ENCODE assay signal across 13 cellular contexts in genomic region chr7:99410635-99411034, GRCh38. TPM values are rescaled to one million over a fixed set of nuclear protein-coding genes. Genes with fewer than 3 reads are reported as not detected.
A peak's percentile ranks its signal among the peaks of the same experiment; 100 is the strongest.
DNase-seq lines count a peak whose midpoint lies in the region; ATAC-seq and TF ChIP-seq lines count a peak whose summit lies in the region.
"Had no signal": no experiment of that assay in that cellular context is flagged by ENCODE, and none has a peak within 500 bp of the region (broad histone marks: within the 10 kb centered on the region; RNA-seq: fewer than 3 reads in every experiment).

No MANE protein-coding gene starts in this region.

- peak overlapping the region; percentile 16 for H3K4me3 ChIP-seq in fibroblast of the aortic adventitia (ENCODE audit: low read depth, low read length)

- H3K4me1 Mint-ChIP-seq in activated naive CD4-positive, alpha-beta T cell treated with anti-CD3 and anti-CD28 coated beads, Interleukin-2, amount 10 ng/mL, durations not matched to agents 7 days and 5 days, result peaks cover 42% of the 10 kb centered on the region
- H3K4me1 Mint-ChIP-seq in T-cell, result peaks cover 43 to 58% (median 50%) of the 10 kb centered on the region in 3 donors
- peaks cover 19 to 38% of the 10 kb centered on the region in 2 donors for H3K4me1 Mint-ChIP-seq in stimulated activated naive B cell treated with anti-CD40 and anti-IgM and Interleukin-4, amounts not matched to agents 10 μg/mL and 1 μg/mL and 100 μg/mL, for 72 hours

- no peaks in the 10 kb centered on the region for H3K27me3 Mint-ChIP-seq in activated naive CD4-positive, alpha-beta T cell treated with anti-CD3 and anti-CD28 coated beads, Interleukin-2, amount 10 ng/mL, durations not matched to agents 7 days and 5 days
- H3K27me3 Mint-ChIP-seq in T-cell, result no peaks in the 10 kb centered on the region
- no peaks in the 10 kb centered on the region for H3K27me3 Mint-ChIP-seq in stimulated activated naive B cell treated with anti-CD40 and anti-IgM and Interleukin-4, amounts not matched to agents 10 μg/mL and 1 μg/mL and 100 μg/mL, for 72 hours

- TF ChIP-seq CTCF in fibroblast of the aortic adventitia (IDR thresholded peaks at IDR 0.05; ENCODE audit: insufficient read depth, low read length), result no peak

- H3K4me3 Mint-ChIP-seq in activated naive CD4-positive, alpha-beta T cell treated with anti-CD3 and anti-CD28 coated beads, Interleukin-2, amount 10 ng/mL, durations not matched to agents 7 days and 5 days, result peak overlapping the region; percentile 89
- peak overlapping the region; percentile 59 to 94 (median 93) for H3K4me3 Mint-ChIP-seq in T-cell
- H3K4me3 Mint-ChIP-seq in stimulated activated naive B cell treated with anti-CD40 and anti-IgM and Interleukin-4, amounts not matched to agents 10 μg/mL and 1 μg/mL and 100 μg/mL, for 72 hours, result peak overlapping the region; percentile 93 to 94

- CTCF ChIA-PET in activated naive CD4-positive, alpha-beta T cell treated with anti-CD3 and anti-CD28 coated beads, Interleukin-2, amount 10 ng/mL, durations not matched to agents 7 days and 5 days (lab: Charles Lee), result no interaction called here
- CTCF ChIA-PET in T-cell (lab: Charles Lee), result interaction anchor here in 1 of 2 donors (0.7 kb wide), 1 partner anchor 502 kb away, joined by 4 read pairs; no protein-coding TSS in a partner anchor

- POLR2A ChIA-PET in T-cell (lab: Charles Lee), result interaction anchor here in 1 of 2 donors (1.0 kb wide), 2 partner anchors 17 to 35 kb away, joined by 3 to 5 read pairs; no protein-coding TSS in a partner anchor

- ATAC-seq in T-cell (replicated peaks in 1 of 4) (no peak), GM18502 (IDR thresholded peaks at IDR 0.05; ENCODE audit: poor library complexity, unreplicated experiment) (no peak), HG03175 (IDR thresholded peaks at IDR 0.05; ENCODE audit: unreplicated experiment) (no peak)
- no peak for ATAC-seq in stimulated activated naive B cell treated with anti-CD40 and anti-IgM and Interleukin-4, amounts not matched to agents 10 μg/mL and 1 μg/mL and 100 μg/mL, for 72 hours (replicated peaks)
- ATAC-seq: upper lobe of right lung had no signal

- peak overlapping the region; percentile 81 for H3K27ac Mint-ChIP-seq in activated naive CD4-positive, alpha-beta T cell treated with anti-CD3 and anti-CD28 coated beads, Interleukin-2, amount 10 ng/mL, durations not matched to agents 7 days and 5 days
- H3K27ac Mint-ChIP-seq in T-cell, result peak overlapping the region; percentile 80 to 99
- peak overlapping the region; percentile 76 for H3K27ac Mint-ChIP-seq in stimulated activated naive B cell treated with anti-CD40 and anti-IgM and Interleukin-4, amounts not matched to agents 10 μg/mL and 1 μg/mL and 100 μg/mL, for 72 hours

- H3K36me3 Mint-ChIP-seq in activated naive CD4-positive, alpha-beta T cell treated with anti-CD3 and anti-CD28 coated beads, Interleukin-2, amount 10 ng/mL, durations not matched to agents 7 days and 5 days, result peaks cover 42% of the 10 kb centered on the region
- H3K36me3 Mint-ChIP-seq in T-cell, result peaks cover 31% of the 10 kb centered on the region
- peaks cover 29 to 35% of the 10 kb centered on the region in 2 donors for H3K36me3 Mint-ChIP-seq in stimulated activated naive B cell treated with anti-CD40 and anti-IgM and Interleukin-4, amounts not matched to agents 10 μg/mL and 1 μg/mL and 100 μg/mL, for 72 hours

- no peaks in the 10 kb centered on the region for H3K9me3 Mint-ChIP-seq in activated naive CD4-positive, alpha-beta T cell treated with anti-CD3 and anti-CD28 coated beads, Interleukin-2, amount 10 ng/mL, durations not matched to agents 7 days and 5 days
- H3K9me3 Mint-ChIP-seq in T-cell, result no peaks in the 10 kb centered on the region
- peaks cover 0 to 5% of the 10 kb centered on the region in 2 donors for H3K9me3 Mint-ChIP-seq in stimulated activated naive B cell treated with anti-CD40 and anti-IgM and Interleukin-4, amounts not matched to agents 10 μg/mL and 1 μg/mL and 100 μg/mL, for 72 hours

- no peak for DNase-seq in activated naive CD4-positive, alpha-beta T cell treated with anti-CD3 and anti-CD28 coated beads, Interleukin-2, amount 10 ng/mL, durations not matched to agents 7 days and 5 days
- no peak for DNase-seq in activated naive CD4-positive, alpha-beta T cell treated with Interleukin-2 at 50 U/mL for 16 hours
- DNase-seq in T-cell (no peak), fibroblast of the aortic adventitia (ENCODE audit: low read depth) (no peak), OCI-M1 (lab: John Stamatoyannopoulos, UW) (no peak)
- no peak for DNase-seq in stimulated activated naive B cell treated with anti-CD40 and anti-IgM and Interleukin-4, amounts not matched to agents 10 μg/mL and 1 μg/mL and 100 μg/mL, for 72 hours
- DNase-seq: AML-193, NCI-H146, NCI-H82, SW 1271, upper lobe of right lung had no signal

RNA-seq across cellular contexts. Expression of gene BUD31, which starts 1.9 kb away (rescaled TPM):
- total RNA-seq in T-cell (100 to 1,000 TPM in 1 of 5 donors, 10 to 100 TPM in 4; 63.2 to 127 (median 82.3) TPM), fibroblast of the aortic adventitia (ENCODE audit: low replicate concordance) (137 and 171 TPM in 2 replicates)

RNA-seq across cellular contexts. Expression of gene PDAP1, which starts 2.2 kb away (rescaled TPM):
- total RNA-seq in T-cell (10 to 100 TPM; 48.1 to 75.7 (median 67.4) TPM), fibroblast of the aortic adventitia (ENCODE audit: low replicate concordance) (29.2 and 66.9 TPM in 2 replicates)

RNA-seq across cellular contexts. Expression of gene PTCD1, which starts 28.0 kb away (rescaled TPM):
- total RNA-seq in T-cell (10 to 100 TPM in 3 of 5 donors, 1 to 10 TPM in 2; 5.4 to 11.6 (median 10.5) TPM), fibroblast of the aortic adventitia (ENCODE audit: low replicate concordance) (1.3 and 4.4 TPM in 2 replicates)

RNA-seq across cellular contexts. Expression of gene CPSF4, which starts 28.1 kb away (rescaled TPM):
- total RNA-seq in T-cell (10 to 100 TPM; 44.4 to 58.1 (median 52.3) TPM), fibroblast of the aortic adventitia (ENCODE audit: low replicate concordance) (13.1 and 23.3 TPM in 2 replicates)

RNA-seq across cellular contexts. Expression of gene ARPC1B, which starts 36.1 kb away (rescaled TPM):
- 100 to 1,000 TPM; 131 to 232 (median 203) TPM for total RNA-seq in T-cell
- total RNA-seq in fibroblast of the aortic adventitia (ENCODE audit: low replicate concordance), result 249 and 358 TPM in 2 replicates
